11 cellular contexts compared by ENCODE assay signal in the genomic region with DNA sequence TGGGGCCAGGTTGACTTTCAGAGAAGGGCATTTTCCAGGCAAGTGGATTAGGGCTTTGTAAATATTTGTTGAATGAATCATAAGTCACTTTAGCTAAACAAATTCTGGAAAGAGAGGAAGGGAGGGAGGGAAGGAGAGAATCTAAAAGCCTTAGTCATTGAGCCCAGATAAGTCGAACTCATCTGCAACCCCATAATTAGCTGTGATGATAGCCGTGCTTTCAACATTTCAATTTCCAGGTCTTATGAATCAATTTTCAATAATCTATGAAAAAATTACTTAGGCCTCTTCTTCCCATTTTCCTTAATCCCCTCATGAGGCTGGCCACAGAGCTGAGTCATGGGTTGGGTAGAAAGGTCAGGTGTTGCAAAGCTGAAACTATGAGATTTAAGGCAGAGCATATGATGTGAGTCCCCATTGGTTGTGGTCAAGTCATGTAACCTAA.
DNase-seq lines count a peak whose midpoint lies in the region; ATAC-seq and TF ChIP-seq lines count a peak whose summit lies in the region.
"Had no signal": no experiment of that assay in that cellular context is flagged by ENCODE, and none has a peak within 500 bp of the region (broad histone marks: within the 10 kb centered on the region; RNA-seq: fewer than 3 reads in every experiment).

No MANE protein-coding gene starts in this region.

- no peak overlapping the region for H3K27ac Mint-ChIP-seq in activated naive CD8-positive, alpha-beta T cell treated with anti-CD3 and anti-CD28 coated beads for 36 hours
- no peak overlapping the region for H3K27ac Mint-ChIP-seq in activated T-helper 2 cell treated with anti-CD3 and anti-CD28 coated beads, Interferon-gamma antibody, Interleukin-2, Interleukin-4, amounts not matched to agents 10 μg/mL and 5 μg/mL and 100 μg/mL, durations not matched to agents 14 hours and 24 hours and 36 hours

- WGBS in right lobe of liver (ENCODE audit: insufficient coverage, low coverage, low lambda C conversion rate, missing lambda C conversion rate) = 47% methylated on average over 2 of the region's 2 CpGs

- no peaks in the 10 kb centered on the region for H3K9me3 ChIP-seq in MG63
- no peaks in the 10 kb centered on the region for H3K9me3 ChIP-seq in right lobe of liver

- no peaks in the 10 kb centered on the region for H3K36me3 Mint-ChIP-seq in activated naive CD8-positive, alpha-beta T cell treated with anti-CD3 and anti-CD28 coated beads for 36 hours
- H3K36me3 Mint-ChIP-seq in activated T-helper 2 cell treated with anti-CD3 and anti-CD28 coated beads, Interferon-gamma antibody, Interleukin-2, Interleukin-4, amounts not matched to agents 10 μg/mL and 5 μg/mL and 100 μg/mL, durations not matched to agents 14 hours and 24 hours and 36 hours (ENCODE audit: low read depth) = no peaks in the 10 kb centered on the region

- TF ChIP-seq CTCF in right lobe of liver (IDR thresholded peaks at IDR 0.05) = no peak

- H3K4me3 Mint-ChIP-seq in activated naive CD8-positive, alpha-beta T cell treated with anti-CD3 and anti-CD28 coated beads for 36 hours = no peak overlapping the region
- no peak overlapping the region for H3K4me3 Mint-ChIP-seq in activated T-helper 2 cell treated with anti-CD3 and anti-CD28 coated beads, Interferon-gamma antibody, Interleukin-2, Interleukin-4, amounts not matched to agents 10 μg/mL and 5 μg/mL and 100 μg/mL, durations not matched to agents 14 hours and 24 hours and 36 hours (ENCODE audit: low read depth)
- H3K4me3 Mint-ChIP-seq: neural crest cell had no signal

- H3K27me3 ChIP-seq in MG63 (no peaks in the 10 kb centered on the region), right lobe of liver (no peaks in the 10 kb centered on the region)

- H3K9me3 Mint-ChIP-seq in activated naive CD8-positive, alpha-beta T cell treated with anti-CD3 and anti-CD28 coated beads for 36 hours = no peaks in the 10 kb centered on the region
- no peaks in the 10 kb centered on the region for H3K9me3 Mint-ChIP-seq in activated T-helper 2 cell treated with anti-CD3 and anti-CD28 coated beads, Interferon-gamma antibody, Interleukin-2, Interleukin-4, amounts not matched to agents 10 μg/mL and 5 μg/mL and 100 μg/mL, durations not matched to agents 14 hours and 24 hours and 36 hours
- H3K9me3 Mint-ChIP-seq: neural crest cell had no signal

- in situ Hi-C loops in Caki2 (cut with HindIII; ENCODE audit: low pct_unique_long_range_greater_than_20kb, low sequenced_read_pairs) = no loop called here

- intact Hi-C loops in right lobe of liver (cut with DNase I) = no loop called here
- intact Hi-C loops in activated T-helper 2 cell treated with anti-CD3 and anti-CD28 coated beads, Interferon-gamma antibody, Interleukin-2, Interleukin-4, amounts not matched to agents 10 μg/mL and 5 μg/mL and 100 μg/mL, durations not matched to agents 14 hours and 24 hours and 36 hours (cut with micrococcal nuclease) = no loop called here

- H3K27me3 Mint-ChIP-seq in activated naive CD8-positive, alpha-beta T cell treated with anti-CD3 and anti-CD28 coated beads for 36 hours = peaks cover 3% of the 10 kb centered on the region
- H3K27me3 Mint-ChIP-seq in activated T-helper 2 cell treated with anti-CD3 and anti-CD28 coated beads, Interferon-gamma antibody, Interleukin-2, Interleukin-4, amounts not matched to agents 10 μg/mL and 5 μg/mL and 100 μg/mL, durations not matched to agents 14 hours and 24 hours and 36 hours (ENCODE audit: low read depth) = peaks cover 6% of the 10 kb centered on the region

- no peak overlapping the region for H3K4me3 ChIP-seq in MG63
- no peak overlapping the region for H3K4me3 ChIP-seq in right lobe of liver

- H3K4me1 ChIP-seq in right lobe of liver = peaks cover 0 to 11% (median 0%) of the 10 kb centered on the region in 4 donors

- DNase-seq in Caki2 (ENCODE audit: low read depth) (peak; percentile 54), MG63 (peak; percentile 28), astrocyte of the hippocampus (ENCODE audit: low read depth, low spot score) (peak; percentile 72), right lobe of liver (peak in 1 of 3 donors; percentile 31), substantia nigra (lab: John Stamatoyannopoulos, UW) (no peak)
- no peak for DNase-seq in activated naive CD8-positive, alpha-beta T cell treated with anti-CD3 and anti-CD28 coated beads for 36 hours
- DNase-seq in activated T-helper 2 cell treated with anti-CD3 and anti-CD28 coated beads, Interferon-gamma antibody, Interleukin-2, Interleukin-4, amounts not matched to agents 10 μg/mL and 5 μg/mL and 100 μg/mL, durations not matched to agents 14 hours and 24 hours and 36 hours (ENCODE audit: low spot score) = no peak
- DNase-seq: activated naive CD4-positive, alpha-beta T cell treated with anti-CD3 and anti-CD28 coated beads, Interleukin-2, amount 50 U/mL, for 16 hours; NCI-H2081 treated with DMSO at 0.1 percent for 48 hours had no signal

- H3K27ac ChIP-seq in right lobe of liver (peak overlapping the region in 2 of 3 donors; percentile 71 to 80), substantia nigra (ENCODE audit: low read depth, low read length, poor library complexity, severe bottlenecking) (no peak overlapping the region)

- ATAC-seq in right lobe of liver (peak; percentile 51 to 85 (median 78)), GM21367 (IDR thresholded peaks at IDR 0.05; ENCODE audit: unreplicated experiment) (no peak)

- H3K36me3 ChIP-seq in MG63 = no peaks in the 10 kb centered on the region
- no peaks in the 10 kb centered on the region for H3K36me3 ChIP-seq in right lobe of liver

- no peaks in the 10 kb centered on the region for H3K4me1 Mint-ChIP-seq in activated naive CD8-positive, alpha-beta T cell treated with anti-CD3 and anti-CD28 coated beads for 36 hours
- H3K4me1 Mint-ChIP-seq in activated T-helper 2 cell treated with anti-CD3 and anti-CD28 coated beads, Interferon-gamma antibody, Interleukin-2, Interleukin-4, amounts not matched to agents 10 μg/mL and 5 μg/mL and 100 μg/mL, durations not matched to agents 14 hours and 24 hours and 36 hours (ENCODE audit: low read depth) = no peaks in the 10 kb centered on the region

- no peak for TF ChIP-seq POLR2A in right lobe of liver (IDR thresholded peaks at IDR 0.05)

Comparison
In these comparisons a context has a peak if more than half of its experiments do, and no peak if none do; other contexts are left out.
1. DNase-seq: peak in Caki2 (single experiment), MG63 (single experiment) and astrocyte of the hippocampus (single experiment); none in activated naive CD8-positive, alpha-beta T cell treated with anti-CD3 and anti-CD28 coated beads for 36 hours (single experiment), substantia nigra (0 of 49) and activated T-helper 2 cell treated with anti-CD3 and anti-CD28 coated beads, Interferon-gamma antibody, Interleukin-2, Interleukin-4, amounts not matched to agents 10 μg/mL and 5 μg/mL and 100 μg/mL, durations not matched to agents 14 hours and 24 hours and 36 hours (single experiment).